Comparison of ENCODE assay signal across 1 cellular context in genomic region chr14:64387738-64388532, GRCh38.
TF ChIP-seq lines count a peak whose summit lies in the region.

TSS of gene MTHFD1 (plus strand) at chr14:64388353. CDS start at chr14:64388428, 75 bp downstream.

TF ChIP-seq in A549, 52 proteins besides CTCF, POLR2A, EP300 and RAD21 (continued from another document):
- TF ChIP-seq, protein P1, sequence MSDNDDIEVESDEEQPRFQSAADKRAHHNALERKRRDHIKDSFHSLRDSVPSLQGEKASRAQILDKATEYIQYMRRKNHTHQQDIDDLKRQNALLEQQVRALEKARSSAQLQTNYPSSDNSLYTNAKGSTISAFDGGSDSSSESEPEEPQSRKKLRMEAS (IDR thresholded peaks at IDR 0.05): peak; percentile 99
- TF ChIP-seq CHD2 (IDR thresholded peaks at IDR 0.05; ENCODE audit: low read length, partially characterized antibody) (peak; percentile 85), BCL3 (IDR thresholded peaks at IDR 0.05) (peak; percentile 56; the same call in 2 of the 3 replicates), CBX8 (IDR thresholded peaks at IDR 0.05) (no peak), JUN (IDR thresholded peaks at IDR 0.05) (peak; percentile 59 to 84), PHF8 (IDR thresholded peaks at IDR 0.05; ENCODE audit: borderline replicate concordance, low read depth) (peak; percentile 80)
- TF ChIP-seq, protein P2, sequence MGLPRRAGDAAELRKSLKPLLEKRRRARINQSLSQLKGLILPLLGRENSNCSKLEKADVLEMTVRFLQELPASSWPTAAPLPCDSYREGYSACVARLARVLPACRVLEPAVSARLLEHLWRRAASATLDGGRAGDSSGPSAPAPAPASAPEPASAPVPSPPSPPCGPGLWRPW (IDR thresholded peaks at IDR 0.05): no peak
